31 cellular contexts compared by ENCODE assay signal in the genomic region with DNA sequence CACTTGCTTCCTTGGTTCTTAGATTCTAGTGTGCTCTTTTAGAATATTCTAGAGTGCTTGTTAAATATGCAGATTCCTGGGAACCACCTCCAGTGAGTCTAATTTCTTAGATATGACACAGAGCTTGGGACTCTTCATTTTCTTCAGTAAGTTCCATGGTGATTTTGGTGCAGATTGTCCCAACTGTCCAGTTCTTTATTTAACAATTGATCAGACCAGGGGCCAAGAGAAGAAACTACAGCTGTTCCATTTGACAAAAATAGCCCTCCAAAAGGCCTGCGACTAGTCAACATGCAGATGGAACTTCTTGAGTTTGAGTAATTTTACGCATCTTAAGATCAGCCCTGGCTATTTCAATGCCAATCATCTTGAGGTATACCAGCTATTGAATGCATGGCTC.
"Had no signal": no experiment of that assay in that cellular context is flagged by ENCODE, and none has a peak within 500 bp of the region (broad histone marks: within the 10 kb centered on the region; RNA-seq: fewer than 3 reads in every experiment).

No MANE protein-coding gene starts in this region.

- H3K4me1 Mint-ChIP-seq: naive thymus-derived CD8-positive, alpha-beta T cell; stimulated activated memory B cell treated with anti-CD40 and anti-IgM and Interleukin-4, amounts not matched to agents 10 μg/mL and 1 μg/mL and 100 μg/mL, for 72 hours; stimulated activated naive CD8-positive, alpha-beta T cell treated with anti-CD3 and anti-CD28 coated beads, Interleukin-15, amount 100 ng/mL, for 72 hours had no signal

- H3K27ac ChIP-seq: lower lobe of right lung, neural progenitor cell, neutrophil, parathyroid adenoma, spleen, tibial nerve, upper lobe of right lung had no signal

- H3K9me3 ChIP-seq: lower lobe of right lung, neutrophil, right atrium auricular region, spleen, tibial nerve, upper lobe of right lung had no signal

- H3K27me3 ChIP-seq: neural progenitor cell, neutrophil, right atrium auricular region, spleen, tibial nerve, upper lobe of right lung had no signal

- FAIRE-seq: keratinocyte, small intestine, urothelium cell line had no signal

- H3K9me3 Mint-ChIP-seq: mesothelial cell of epicardium; nephron progenitor cell; stimulated activated memory B cell treated with anti-CD40 and anti-IgM and Interleukin-4, amounts not matched to agents 10 μg/mL and 1 μg/mL and 100 μg/mL, for 72 hours; stimulated activated naive CD8-positive, alpha-beta T cell treated with anti-CD3 and anti-CD28 coated beads, Interleukin-15, amount 100 ng/mL, for 72 hours had no signal

- H3K4me2 ChIP-seq: neural progenitor cell had no signal

- H3K27ac Mint-ChIP-seq: naive thymus-derived CD8-positive, alpha-beta T cell; stimulated activated memory B cell treated with anti-CD40 and anti-IgM and Interleukin-4, amounts not matched to agents 10 μg/mL and 1 μg/mL and 100 μg/mL, for 72 hours had no signal

- H3K9ac ChIP-seq: neural progenitor cell, parathyroid adenoma had no signal

- H3K4me3 ChIP-seq: lower lobe of right lung, neural progenitor cell, right atrium auricular region, spleen, tibial nerve, upper lobe of right lung had no signal

- H3K4me1 ChIP-seq: parathyroid adenoma had no signal

- H3K36me3 ChIP-seq: lower lobe of right lung, neural progenitor cell, neutrophil, right atrium auricular region, spleen, tibial nerve, upper lobe of right lung had no signal

- H2AFZ ChIP-seq: neural progenitor cell, parathyroid adenoma had no signal

- ATAC-seq: left cardiac atrium; left lobe of liver; left ventricle myocardium superior; lower lobe of right lung; naive thymus-derived CD8-positive, alpha-beta T cell; sciatic nerve; stimulated activated memory B cell treated with anti-CD40 and anti-IgM and Interleukin-4, amounts not matched to agents 10 μg/mL and 1 μg/mL and 100 μg/mL, for 72 hours; stimulated activated naive CD8-positive, alpha-beta T cell treated with anti-CD3 and anti-CD28 coated beads, Interleukin-15, amount 100 ng/mL, for 72 hours; upper lobe of right lung had no signal

- DNase-seq: head of caudate nucleus; hippocampal formation; kidney glomerular epithelial cell; left cardiac atrium; left ventricle myocardium superior; lower lobe of right lung; mammary epithelial cell; mesenchymal stem cell; naive thymus-derived CD8-positive, alpha-beta T cell; nephron progenitor cell; occipital lobe; small intestine; spleen; stimulated activated CD4-positive, alpha-beta T cell treated with anti-CD3 and anti-CD28 coated beads, Interleukin-2, amount 100 ng/mL, for 48 hours; stimulated activated CD4-positive, alpha-beta T cell treated with anti-CD3 and anti-CD28 coated beads, Interleukin-4, amount 100 ng/mL, for 4 hours; stimulated activated CD8-positive, alpha-beta memory T cell treated with anti-CD3 and anti-CD28 coated beads, Interleukin-4, amount 100 ng/mL, for 48 hours; stimulated activated naive CD4-positive, alpha-beta T cell treated with Interleukin-2 at 50 U/mL for 16 hours; stimulated activated naive CD8-positive, alpha-beta T cell treated with anti-CD3 and anti-CD28 coated beads, Interleukin-15, amount 100 ng/mL, for 72 hours; substantia nigra; upper lobe of right lung had no signal

- H3K36me3 Mint-ChIP-seq: mesothelial cell of epicardium; naive thymus-derived CD8-positive, alpha-beta T cell; neural progenitor cell; stimulated activated memory B cell treated with anti-CD40 and anti-IgM and Interleukin-4, amounts not matched to agents 10 μg/mL and 1 μg/mL and 100 μg/mL, for 72 hours had no signal

- H3K79me2 ChIP-seq: parathyroid adenoma had no signal

- H3K27me3 Mint-ChIP-seq: stimulated activated memory B cell treated with anti-CD40 and anti-IgM and Interleukin-4, amounts not matched to agents 10 μg/mL and 1 μg/mL and 100 μg/mL, for 72 hours had no signal

- H3K4me3 Mint-ChIP-seq: mesothelial cell of epicardium; naive thymus-derived CD8-positive, alpha-beta T cell; nephron progenitor cell; neural progenitor cell; stimulated activated memory B cell treated with anti-CD40 and anti-IgM and Interleukin-4, amounts not matched to agents 10 μg/mL and 1 μg/mL and 100 μg/mL, for 72 hours; stimulated activated naive CD8-positive, alpha-beta T cell treated with anti-CD3 and anti-CD28 coated beads, Interleukin-15, amount 100 ng/mL, for 72 hours had no signal
